Comparison of ENCODE assay signal across 25 cellular contexts in the genomic region with DNA sequence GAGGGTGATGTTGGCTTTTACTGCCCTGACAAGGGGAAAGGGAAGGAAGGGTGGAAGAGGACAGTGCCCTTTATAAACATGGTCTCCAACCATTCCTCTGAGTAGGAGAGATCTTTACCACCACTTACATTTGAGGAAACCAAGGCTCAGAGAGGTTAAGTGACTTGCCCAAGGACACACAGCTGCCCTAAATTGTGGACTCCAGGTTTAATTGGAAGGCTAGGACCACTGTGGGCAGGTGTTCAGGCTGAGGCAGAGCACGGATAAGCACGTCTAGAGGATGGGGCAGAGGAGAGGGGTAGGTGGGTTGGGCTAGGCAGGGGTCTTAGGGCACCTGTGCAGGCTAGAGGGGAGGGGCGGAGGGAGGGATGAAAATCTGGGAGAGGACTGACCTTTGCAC. TPM values are rescaled to one million over a fixed set of nuclear protein-coding genes. Genes with fewer than 3 reads are reported as not detected.
DNase-seq lines count a peak whose midpoint lies in the region; ATAC-seq, FAIRE-seq and TF ChIP-seq lines count a peak whose summit lies in the region.
"Had no signal": no experiment of that assay in that cellular context is flagged by ENCODE, and none has a peak within 500 bp of the region (broad histone marks: within the 10 kb centered on the region; RNA-seq: fewer than 3 reads in every experiment).

No MANE protein-coding gene starts in this region.

- no peak overlapping the region for H2AFZ ChIP-seq in HepG2 (ENCODE audit: low read length)
- no peak overlapping the region for H2AFZ ChIP-seq in K562 (ENCODE audit: low read depth, low read length)

- WGBS in HepG2 (ENCODE audit: low lambda C conversion rate): 3% methylated on average over 3 of the region's 3 CpGs
- WGBS in right lobe of liver (ENCODE audit: insufficient coverage, low coverage, low lambda C conversion rate, missing lambda C conversion rate): 84% methylated on average over 2 of the region's 3 CpGs
- WGBS in K562 (ENCODE audit: insufficient coverage, low coverage, missing lambda C conversion rate): 0% methylated on average over 3 of the region's 3 CpGs

- H3K36me3 Mint-ChIP-seq in activated naive CD4-positive, alpha-beta T cell treated with anti-CD3 and anti-CD28 coated beads for 36 hours (ENCODE audit: low read depth): no peaks in the 10 kb centered on the region
- H3K36me3 Mint-ChIP-seq: CD14-positive monocyte; CD4-positive, alpha-beta memory T cell; CD4-positive, CD25-positive, alpha-beta regulatory T cell; CD8-positive, alpha-beta memory T cell had no signal

- H3K4me1 ChIP-seq in HepG2 (ENCODE audit: insufficient read depth, low read length) (peaks cover 8% of the 10 kb centered on the region), right lobe of liver (no peaks in the 10 kb centered on the region), K562 (replicated peaks in 1 of 2; ENCODE audit: control insufficient read depth in 2 of 2, insufficient read depth in 2 of 2, low read length in 2 of 2) (no peaks in the 10 kb centered on the region; a peak in 1 of 5 replicates), lower lobe of right lung (no peaks in the 10 kb centered on the region), breast epithelium (no peaks in the 10 kb centered on the region)
- H3K4me1 ChIP-seq: BE2C had no signal

- H3K27ac Mint-ChIP-seq in activated naive CD4-positive, alpha-beta T cell treated with anti-CD3 and anti-CD28 coated beads for 36 hours: no peak overlapping the region
- H3K27ac Mint-ChIP-seq: CD4-positive, alpha-beta memory T cell; CD4-positive, CD25-positive, alpha-beta regulatory T cell; CD8-positive, alpha-beta memory T cell had no signal

- FAIRE-seq in HepG2 (lab: Jason Lieb, UNC) (no peak), K562 (lab: Jason Lieb, UNC) (no peak)
- FAIRE-seq: G401.6, GM12891, GM19239 had no signal

- no peak overlapping the region for H3K4me3 ChIP-seq in HepG2 (replicated peaks in 1 of 3; ENCODE audit: insufficient read depth in 1 of 3, low read depth in 2 of 3, low read length in 3 of 3)
- no peak overlapping the region for H3K4me3 ChIP-seq in right lobe of liver
- H3K4me3 ChIP-seq in K562: no peak overlapping the region
- H3K4me3 ChIP-seq in lower lobe of right lung: no peak overlapping the region
- H3K4me3 ChIP-seq in brain microvascular endothelial cell (ENCODE audit: low read depth, low read length): no peak overlapping the region
- no peak overlapping the region for H3K4me3 ChIP-seq in breast epithelium
- H3K4me3 ChIP-seq: BLaER1 had no signal

- TF ChIP-seq RAD21 in HepG2 (CRISPR knock-in tag; IDR thresholded peaks at IDR 0.05) (no peak), K562 (CRISPR knock-in tag; conservative IDR thresholded peaks at IDR 0.05 in 1 of 2, IDR thresholded peaks at IDR 0.05 in 1 of 2) (no peak)

- H3K4me1 Mint-ChIP-seq in activated naive CD4-positive, alpha-beta T cell treated with anti-CD3 and anti-CD28 coated beads for 36 hours (ENCODE audit: low read depth): no peaks in the 10 kb centered on the region
- H3K4me1 Mint-ChIP-seq: CD14-positive monocyte; CD4-positive, alpha-beta memory T cell; CD4-positive, CD25-positive, alpha-beta regulatory T cell; CD8-positive, alpha-beta memory T cell had no signal

- no peaks in the 10 kb centered on the region for H3K79me2 ChIP-seq in HepG2 (ENCODE audit: insufficient read depth, low read length)
- H3K79me2 ChIP-seq in K562 (ENCODE audit: control insufficient read depth, insufficient read depth, low read length): no peaks in the 10 kb centered on the region

- TF ChIP-seq EP300 in HepG2 (IDR thresholded peaks at IDR 0.05; ENCODE audit: low read depth in 2 of 2, low read length in 2 of 2) (no peak), HepG2 (CRISPR knock-in tag; IDR thresholded peaks at IDR 0.05; ENCODE audit: borderline replicate concordance) (no peak), K562 (IDR thresholded peaks at IDR 0.05; ENCODE audit: low read length) (no peak)

- peaks cover 4% of the 10 kb centered on the region for H3K27me3 Mint-ChIP-seq in activated naive CD4-positive, alpha-beta T cell treated with anti-CD3 and anti-CD28 coated beads for 36 hours (ENCODE audit: low read depth)

- in situ Hi-C loops in HepG2 (cut with HindIII; ENCODE audit: extremely low pct_ligation_motif_present, low pct_unique_long_range_greater_than_20kb): no loop called here
- in situ Hi-C loops in K562 (cut with MboI): no loop called here
- in situ Hi-C loops in brain microvascular endothelial cell (cut with HindIII; ENCODE audit: low pct_ligation_motif_present, low sequenced_read_pairs): no loop called here

- H3K4me2 ChIP-seq in HepG2 (ENCODE audit: low read depth, low read length) (no peak overlapping the region), K562 (ENCODE audit: insufficient read depth, low read length) (no peak overlapping the region)
- H3K4me2 ChIP-seq: BLaER1 had no signal

- DNase-seq in HepG2 (ENCODE audit: low spot score) (no peak), right lobe of liver (no peak), K562 (ENCODE audit: extremely low read depth in 1 of 4, low spot score in 3 of 4) (no peak), lower lobe of right lung (peak; percentile 6), brain microvascular endothelial cell (no peak), breast epithelium (ENCODE audit: low spot score in 2 of 2) (no peak)
- no peak for DNase-seq in activated naive CD4-positive, alpha-beta T cell treated with anti-CD3 and anti-CD28 coated beads for 36 hours
- DNase-seq: ACHN; BE2C; C1 segment of cervical spinal cord; CD4-positive, alpha-beta memory T cell; CD4-positive, CD25-positive, alpha-beta regulatory T cell; CD8-positive, alpha-beta memory T cell; COR-L47; DMS 273 treated with DMSO at 0.1 percent for 48 hours; DMS153; DMS53; DMS79 treated with DMSO at 0.1 percent for 48 hours; GF-D8 had no signal

- POLR2A ChIA-PET in HepG2 (lab: Yijun Ruan, JAX): no interaction called here
- POLR2A ChIA-PET in K562 (lab: Yijun Ruan, JAX): no interaction called here

- no peaks in the 10 kb centered on the region for H3K9me1 ChIP-seq in K562 (ENCODE audit: control insufficient read depth, insufficient read depth, low read length)

- H4K20me1 ChIP-seq in HepG2 (ENCODE audit: insufficient read depth, low read length) (no peaks in the 10 kb centered on the region; the same call in 1 of the 2 replicates), K562 (replicated peaks; ENCODE audit: control insufficient read depth, insufficient read depth, low read length) (peaks cover 14% of the 10 kb centered on the region)
- H4K20me1 ChIP-seq: BLaER1 had no signal

- BruUV-seq in HepG2 (replicated peaks; lab: Mats Ljungman, UMichigan): no TSS peak
- BruUV-seq in K562 (replicated peaks; lab: Mats Ljungman, UMichigan): no TSS peak

- H3K27me3 ChIP-seq in HepG2 (ENCODE audit: control insufficient read depth in 1 of 2, insufficient read depth in 2 of 2, low read length in 2 of 2) (peaks cover 11 to 60% of the 10 kb centered on the region in 2 experiments; a peak in 4 of 5 replicates), right lobe of liver (no peaks in the 10 kb centered on the region), K562 (ENCODE audit: control insufficient read depth in 2 of 2, insufficient read depth in 2 of 2, low read length in 2 of 2) (peaks cover 0 to 77% of the 10 kb centered on the region in 2 experiments; a peak in 4 of 5 replicates), lower lobe of right lung (ENCODE audit: low read depth) (peaks cover 11% of the 10 kb centered on the region), brain microvascular endothelial cell (replicated peaks) (peaks cover 23% of the 10 kb centered on the region), breast epithelium (no peaks in the 10 kb centered on the region)
- H3K27me3 ChIP-seq: BE2C, BLaER1 had no signal

- H3K9me3 Mint-ChIP-seq in activated naive CD4-positive, alpha-beta T cell treated with anti-CD3 and anti-CD28 coated beads for 36 hours: no peaks in the 10 kb centered on the region
- H3K9me3 Mint-ChIP-seq: CD4-positive, alpha-beta memory T cell; CD4-positive, CD25-positive, alpha-beta regulatory T cell; CD8-positive, alpha-beta memory T cell had no signal

- H3K36me3 ChIP-seq in HepG2 (replicated peaks in 1 of 2; ENCODE audit: control insufficient read depth in 1 of 2, insufficient read depth in 2 of 2, low read length in 2 of 2) (no peaks in the 10 kb centered on the region), right lobe of liver (no peaks in the 10 kb centered on the region), K562 (ENCODE audit: control insufficient read depth, insufficient read depth, low read length) (no peaks in the 10 kb centered on the region), lower lobe of right lung (no peaks in the 10 kb centered on the region), brain microvascular endothelial cell (replicated peaks) (no peaks in the 10 kb centered on the region), breast epithelium (no peaks in the 10 kb centered on the region)
- H3K36me3 ChIP-seq: BE2C, BLaER1 had no signal

- H3K27ac ChIP-seq in HepG2 (ENCODE audit: extremely low read length, insufficient read depth, low read length) (no peak overlapping the region), right lobe of liver (no peak overlapping the region), K562 (ENCODE audit: extremely low read depth, low read depth, low read length) (no peak overlapping the region), lower lobe of right lung (no peak overlapping the region), brain microvascular endothelial cell (no peak overlapping the region), breast epithelium (no peak overlapping the region)
- H3K27ac ChIP-seq: 22Rv1, BLaER1 had no signal

- TF ChIP-seq CTCF in HepG2 (CRISPR knock-in tag; IDR thresholded peaks at IDR 0.05) (no peak), right lobe of liver (IDR thresholded peaks at IDR 0.05) (no peak), K562 (IDR thresholded peaks at IDR 0.05 in 2 of 3, conservative IDR thresholded peaks at IDR 0.05 in 1 of 3; ENCODE audit: insufficient read depth in 2 of 3, low read depth in 1 of 3, low read length in 3 of 3) (no peak), lower lobe of right lung (IDR thresholded peaks at IDR 0.05) (no peak), brain microvascular endothelial cell (IDR thresholded peaks at IDR 0.05; ENCODE audit: low read depth, low read length, missing control alignments) (no peak), breast epithelium (IDR thresholded peaks at IDR 0.05) (no peak)

- no peak for ATAC-seq in HepG2
- ATAC-seq in right lobe of liver: no peak
- no peak for ATAC-seq in K562
- ATAC-seq in lower lobe of right lung: no peak

- intact Hi-C loops in HepG2 (cut with micrococcal nuclease; ENCODE audit: unreplicated experiment): no loop called here
- intact Hi-C loops in right lobe of liver (cut with DNase I): no loop called here
- intact Hi-C loops in K562 (cut with micrococcal nuclease): no loop called here
- intact Hi-C loops in lower lobe of right lung (cut with DNase I): no loop called here
- intact Hi-C loops in breast epithelium (cut with DNase I; ENCODE audit: low total_unique reads): no loop called here
- intact Hi-C loops in activated naive CD4-positive, alpha-beta T cell treated with anti-CD3 and anti-CD28 coated beads for 36 hours (cut with micrococcal nuclease): no loop called here

- TF ChIP-seq POLR2A in HepG2 (IDR thresholded peaks at IDR 0.05; ENCODE audit: insufficient read depth in 1 of 2, low read depth in 2 of 2, low read length in 2 of 2): no peak
- TF ChIP-seq POLR2A in right lobe of liver (IDR thresholded peaks at IDR 0.05): no peak
- TF ChIP-seq POLR2A in K562 (conservative IDR thresholded peaks at IDR 0.05): no peak
- no peak for TF ChIP-seq POLR2A in breast epithelium (IDR thresholded peaks at IDR 0.05)

- H3K9me3 ChIP-seq in HepG2 (ENCODE audit: low read length) (no peaks in the 10 kb centered on the region), right lobe of liver (no peaks in the 10 kb centered on the region), K562 (replicated peaks; ENCODE audit: control insufficient read depth, insufficient read depth, low read depth, low read length) (no peaks in the 10 kb centered on the region), lower lobe of right lung (no peaks in the 10 kb centered on the region), breast epithelium (no peaks in the 10 kb centered on the region)
- H3K9me3 ChIP-seq: BE2C, BLaER1 had no signal

- CTCF ChIA-PET in HepG2 (lab: Yijun Ruan, JAX; ENCODE audit: low intra/inter-chr PET ratio, low total read pairs) (no interaction called here), K562 (lab: Yijun Ruan, JAX; ENCODE audit: low intra/inter-chr PET ratio) (no interaction called here)
- CTCF ChIA-PET in activated naive CD4-positive, alpha-beta T cell treated with anti-CD3 and anti-CD28 coated beads for 36 hours (lab: Charles Lee): no interaction called here

- no peak overlapping the region for H3K4me3 Mint-ChIP-seq in activated naive CD4-positive, alpha-beta T cell treated with anti-CD3 and anti-CD28 coated beads for 36 hours
- H3K4me3 Mint-ChIP-seq: CD14-positive monocyte; CD4-positive, alpha-beta memory T cell; CD4-positive, CD25-positive, alpha-beta regulatory T cell; CD8-positive, alpha-beta memory T cell had no signal

- no peak overlapping the region for H3K9ac ChIP-seq in HepG2 (ENCODE audit: insufficient read depth, low read depth, low read length)
- H3K9ac ChIP-seq in K562 (ENCODE audit: insufficient read depth in 1 of 2, low read depth in 2 of 2, low read length in 2 of 2): no peak overlapping the region
- H3K9ac ChIP-seq: BLaER1 had no signal

RNA-seq across cellular contexts. Expression of a gene that starts 32.7 kb away (rescaled TPM):
- total RNA-seq in HepG2 (2016; rRNA removed; fragmentation: Illumina TruSeq; extraction: Trizol): 0.17 and 0.20 TPM in 2 replicates
- not detected in 2 replicates for total RNA-seq in HepG2 (2016; cell fraction: cytosol; rRNA removed; fragmentation: Illumina TruSeq; extraction: Trizol; ENCODE audit: low read depth)
- total RNA-seq in HepG2 (2016; cell fraction: insoluble cytoplasmic fraction; rRNA removed; fragmentation: Illumina TruSeq; extraction: Trizol): 0.09 and 0.19 TPM in 2 replicates
- 0.09 and 0.10 TPM in 2 replicates for total RNA-seq in HepG2 (2016; cell fraction: membrane; rRNA removed; fragmentation: Illumina TruSeq; extraction: Trizol)
- 0.40 and 0.47 TPM in 2 replicates for total RNA-seq in HepG2 (2016; cell fraction: nucleus; rRNA removed; fragmentation: Illumina TruSeq; extraction: Trizol)
- 1.7 and 2.4 TPM in 2 replicates for polyA plus RNA-seq in HepG2 (2011; rRNA removed)
- polyA plus RNA-seq in HepG2 (2011; cell fraction: cytosol; rRNA removed): 2.2 and 2.3 TPM in 2 replicates
- 2.0 and 2.4 TPM in 2 replicates for polyA plus RNA-seq in HepG2 (2011; cell fraction: nucleus; rRNA removed)
- polyA plus RNA-seq in HepG2 (2012): 0.34 and 0.88 TPM in 2 replicates
- 0.05 TPM in 1 of 2 replicates, not detected in the other for polyA plus RNA-seq in HepG2 (2016; cell fraction: cytosol; fragmentation: Illumina TruSeq; extraction: Trizol; ENCODE audit: low read depth)
- 0.10 and 0.17 TPM in 2 replicates for polyA plus RNA-seq in HepG2 (2016; cell fraction: insoluble cytoplasmic fraction; fragmentation: Illumina TruSeq; extraction: Trizol; ENCODE audit: low read depth)
- 0.06 TPM in 2 replicates for polyA plus RNA-seq in HepG2 (2016; cell fraction: membrane; fragmentation: Illumina TruSeq; extraction: Trizol; ENCODE audit: low read depth)
- polyA plus RNA-seq in HepG2 (2016; cell fraction: nucleus; fragmentation: Illumina TruSeq; extraction: Trizol; ENCODE audit: insufficient read depth, low read depth): 0.37 and 0.68 TPM in 2 replicates
- 4.0 TPM in 1 of 2 replicates, not detected in the other for polyA minus RNA-seq in HepG2 (2011; rRNA and poly(A)+ RNA removed; ENCODE audit: low replicate concordance)
- 2.7 TPM in 2 replicates for polyA minus RNA-seq in HepG2 (2011; cell fraction: cytosol; rRNA and poly(A)+ RNA removed)
- 0.90 and 1.1 TPM in 2 replicates for polyA minus RNA-seq in HepG2 (2011; cell fraction: nucleus; rRNA and poly(A)+ RNA removed)
- 10 to 100 TPM in 3 of 6 experiments, 1 to 10 TPM in 2, under 1 TPM in 1; 0.37 to 15.9 (median 9.6) TPM for total RNA-seq in right lobe of liver
- not detected in 2 replicates for total RNA-seq in K562 (2011; cell fraction: chromatin; rRNA removed; ENCODE audit: low replicate concordance)
- not detected in 2 replicates for total RNA-seq in K562 (2011; cell fraction: nucleolus; rRNA removed)
- not detected in 2 replicates for total RNA-seq in K562 (2011; cell fraction: nucleoplasm; rRNA removed)
- not detected in 2 replicates for total RNA-seq in K562 (2014; rRNA removed)
- total RNA-seq in K562 (2014; rRNA removed; fragmentation: Illumina TruSeq; extraction: Trizol): not detected in 2 replicates
- not detected in 2 replicates for total RNA-seq in K562 (2015; rRNA removed; fragmentation: Illumina TruSeq; extraction: Trizol)
- total RNA-seq in K562 (2021): 0.11 TPM in 1 of 2 replicates, not detected in the other
- polyA plus RNA-seq in K562 (2011; rRNA removed): not detected in 2 replicates
- not detected in 2 replicates for polyA plus RNA-seq in K562 (2011; cell fraction: cytosol; rRNA removed)
- polyA plus RNA-seq in K562 (2011; cell fraction: nucleus; rRNA removed): not detected in 2 replicates
- not detected in 2 replicates for polyA plus RNA-seq in K562 (2012)
- 0.04 TPM in 1 of 2 replicates, not detected in the other for polyA plus RNA-seq in K562 (2014; fragmentation: Illumina TruSeq; extraction: Trizol)
- not detected for polyA plus RNA-seq in K562 (2014; fragmentation: Nextera tagmentation; extraction: Ambion mirVana)
- not detected in 2 replicates for polyA plus RNA-seq in K562 (2014; rRNA removed)
- polyA minus RNA-seq in K562 (2011; rRNA and poly(A)+ RNA removed): not detected in 2 replicates
- polyA minus RNA-seq in K562 (2011; cell fraction: cytosol; rRNA and poly(A)+ RNA removed): not detected in 2 replicates
- polyA minus RNA-seq in K562 (2011; cell fraction: nucleus; rRNA and poly(A)+ RNA removed): not detected in 2 replicates
- total RNA-seq in lower lobe of right lung: 5.2 TPM
- 10 to 100 TPM; 35.0 to 60.6 (median 42.3) TPM for total RNA-seq in breast epithelium
- not detected for total RNA-seq in activated naive CD4-positive, alpha-beta T cell treated with anti-CD3 and anti-CD28 coated beads for 36 hours
- total RNA-seq: CD4-positive, alpha-beta memory T cell; CD4-positive, CD25-positive, alpha-beta regulatory T cell; CD8-positive, alpha-beta memory T cell had no signal
- polyA plus RNA-seq: CD14-positive monocyte; CD4-positive, alpha-beta memory T cell; CD4-positive, CD25-positive, alpha-beta regulatory T cell; CD8-positive, alpha-beta memory T cell had no signal
